ENCODE assay signal across 1 cellular context in genomic region chr5:40834391-40834848, GRCh38.
TF ChIP-seq lines count a peak whose summit lies in the region.

No MANE protein-coding gene starts in this region.

TF ChIP-seq in HCT116, 20 proteins besides CTCF, POLR2A, EP300 and RAD21 (continued from another document):
- TF ChIP-seq REST (IDR thresholded peaks at IDR 0.05; ENCODE audit: low read depth) (no peak), SIN3A (IDR thresholded peaks at IDR 0.05; ENCODE audit: low read depth) (no peak), FOSL1 (IDR thresholded peaks at IDR 0.05; ENCODE audit: low read depth) (no peak)
